In genomic region chr15:40008061-40008460, GRCh38 we compare ENCODE assay signal across 18 cellular contexts.
"Had no signal": no experiment of that assay in that cellular context is flagged by ENCODE, and none has a peak within 500 bp of the region (broad histone marks: within the 10 kb centered on the region; RNA-seq: fewer than 3 reads in every experiment).

No MANE protein-coding gene starts in this region.

- H3K9ac ChIP-seq: neural progenitor cell had no signal

- H3K9me3 ChIP-seq: colonic mucosa, lower lobe of right lung, mucosa of descending colon, ovary, tibial artery had no signal

- H3K4me3 ChIP-seq: colonic mucosa, lower lobe of right lung, mucosa of descending colon, neural progenitor cell, ovary, tibial artery had no signal

- H3K27ac ChIP-seq: colonic mucosa, lower lobe of right lung, ovary, tibial artery had no signal

- ATAC-seq: activated T-cell treated with anti-CD3 and anti-CD28 coated beads, Interleukin-2, amount 50 U/mL, for 4 hours; left lobe of liver; lower lobe of right lung; mucosa of descending colon; naive thymus-derived CD4-positive, alpha-beta T cell; right cardiac atrium had no signal

- DNase-seq: activated naive CD4-positive, alpha-beta T cell treated with anti-CD3 and anti-CD28 coated beads for 36 hours; activated naive CD8-positive, alpha-beta T cell treated with anti-CD3 and anti-CD28 coated beads, Interleukin-2, amount 10 ng/mL, durations not matched to agents 7 days and 5 days; activated T-cell treated with anti-CD3 and anti-CD28 coated beads, Interleukin-2, amount 50 U/mL, for 4 hours; colonic mucosa; kidney; lower lobe of right lung; mesendoderm; mucosa of descending colon; naive thymus-derived CD4-positive, alpha-beta T cell; ovary; right cardiac atrium; stimulated activated CD4-positive, alpha-beta T cell treated with anti-CD3 and anti-CD28 coated beads, Interleukin-1b, Interleukin-23, amount 100 ng/mL, for 48 hours; substantia nigra; T-helper 1 cell; T-helper 9 cell; tibial artery had no signal

- H3K27me3 ChIP-seq: colonic mucosa, neural progenitor cell, ovary, tibial artery had no signal

- H2AFZ ChIP-seq: neural progenitor cell had no signal

- H3K4me2 ChIP-seq: neural progenitor cell had no signal

- H3K4me1 ChIP-seq: colonic mucosa, lower lobe of right lung, tibial artery had no signal

- H3K36me3 ChIP-seq: ovary had no signal
